ENCODE assay signal across 1 cellular context in the genomic region with DNA sequence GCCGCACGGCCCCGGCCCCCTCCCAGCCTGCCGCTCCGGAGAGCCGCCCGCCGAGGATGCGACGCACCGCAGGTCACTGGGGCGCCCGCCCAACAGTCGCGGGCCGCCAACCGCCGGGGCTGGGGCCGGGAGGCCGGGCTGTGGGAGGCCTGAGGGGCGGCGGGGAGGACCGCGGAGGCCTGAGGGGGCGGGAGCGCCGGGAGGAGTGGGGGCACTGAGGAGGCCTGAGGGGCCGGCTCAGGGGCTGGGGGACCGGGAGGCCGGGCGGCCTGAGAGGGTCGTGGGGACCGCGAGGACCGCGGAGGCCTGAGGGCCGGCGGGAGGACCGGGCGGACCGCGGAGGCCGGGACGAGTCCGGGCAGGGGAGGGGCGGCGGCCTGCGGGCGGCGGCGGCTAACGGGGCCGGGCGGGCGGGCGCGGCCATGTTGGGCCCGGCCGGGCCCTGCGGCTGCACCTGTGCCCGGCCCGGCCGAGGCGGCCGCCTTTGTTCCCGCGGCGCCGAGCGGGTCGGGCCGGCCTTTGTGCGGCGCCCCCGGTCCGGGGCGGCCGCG.
TF ChIP-seq lines count a peak whose summit lies in the region.

No MANE protein-coding gene starts in this region.

TF ChIP-seq in IMR-90, 13 proteins besides CTCF, POLR2A, EP300 and RAD21 (continued from another document):
- TF ChIP-seq, protein P1, sequence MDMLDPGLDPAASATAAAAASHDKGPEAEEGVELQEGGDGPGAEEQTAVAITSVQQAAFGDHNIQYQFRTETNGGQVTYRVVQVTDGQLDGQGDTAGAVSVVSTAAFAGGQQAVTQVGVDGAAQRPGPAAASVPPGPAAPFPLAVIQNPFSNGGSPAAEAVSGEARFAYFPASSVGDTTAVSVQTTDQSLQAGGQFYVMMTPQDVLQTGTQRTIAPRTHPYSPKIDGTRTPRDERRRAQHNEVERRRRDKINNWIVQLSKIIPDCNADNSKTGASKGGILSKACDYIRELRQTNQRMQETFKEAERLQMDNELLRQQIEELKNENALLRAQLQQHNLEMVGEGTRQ (IDR thresholded peaks at IDR 0.05; ENCODE audit: low read depth, low read length) = no peak
- no peak for TF ChIP-seq RCOR1 (IDR thresholded peaks at IDR 0.05; ENCODE audit: insufficient replicate concordance, low read length)
- TF ChIP-seq CEBPB (IDR thresholded peaks at IDR 0.05; ENCODE audit: low read depth, low read length) = no peak
- TF ChIP-seq SMC3 (IDR thresholded peaks at IDR 0.05; ENCODE audit: low read depth, low read length) = no peak
- no peak for TF ChIP-seq NFE2L2 (IDR thresholded peaks at IDR 0.05; ENCODE audit: low read depth, low read length)
- TF ChIP-seq, protein P2, sequence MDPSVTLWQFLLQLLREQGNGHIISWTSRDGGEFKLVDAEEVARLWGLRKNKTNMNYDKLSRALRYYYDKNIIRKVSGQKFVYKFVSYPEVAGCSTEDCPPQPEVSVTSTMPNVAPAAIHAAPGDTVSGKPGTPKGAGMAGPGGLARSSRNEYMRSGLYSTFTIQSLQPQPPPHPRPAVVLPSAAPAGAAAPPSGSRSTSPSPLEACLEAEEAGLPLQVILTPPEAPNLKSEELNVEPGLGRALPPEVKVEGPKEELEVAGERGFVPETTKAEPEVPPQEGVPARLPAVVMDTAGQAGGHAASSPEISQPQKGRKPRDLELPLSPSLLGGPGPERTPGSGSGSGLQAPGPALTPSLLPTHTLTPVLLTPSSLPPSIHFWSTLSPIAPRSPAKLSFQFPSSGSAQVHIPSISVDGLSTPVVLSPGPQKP (IDR thresholded peaks at IDR 0.05; ENCODE audit: borderline replicate concordance, low read depth, low read length) = no peak
- no peak for TF ChIP-seq MAFK (IDR thresholded peaks at IDR 0.05; ENCODE audit: low read depth, low read length)
- TF ChIP-seq BHLHE40 (IDR thresholded peaks at IDR 0.05; ENCODE audit: low read depth, low read length) = no peak
- no peak for TF ChIP-seq FOS (IDR thresholded peaks at IDR 0.05; ENCODE audit: low read depth, low read length)
TF ChIP-seq in IMR-90: peak in this region for 0.
